Comparison of ENCODE assay signal across 1 cellular context in the genomic region with DNA sequence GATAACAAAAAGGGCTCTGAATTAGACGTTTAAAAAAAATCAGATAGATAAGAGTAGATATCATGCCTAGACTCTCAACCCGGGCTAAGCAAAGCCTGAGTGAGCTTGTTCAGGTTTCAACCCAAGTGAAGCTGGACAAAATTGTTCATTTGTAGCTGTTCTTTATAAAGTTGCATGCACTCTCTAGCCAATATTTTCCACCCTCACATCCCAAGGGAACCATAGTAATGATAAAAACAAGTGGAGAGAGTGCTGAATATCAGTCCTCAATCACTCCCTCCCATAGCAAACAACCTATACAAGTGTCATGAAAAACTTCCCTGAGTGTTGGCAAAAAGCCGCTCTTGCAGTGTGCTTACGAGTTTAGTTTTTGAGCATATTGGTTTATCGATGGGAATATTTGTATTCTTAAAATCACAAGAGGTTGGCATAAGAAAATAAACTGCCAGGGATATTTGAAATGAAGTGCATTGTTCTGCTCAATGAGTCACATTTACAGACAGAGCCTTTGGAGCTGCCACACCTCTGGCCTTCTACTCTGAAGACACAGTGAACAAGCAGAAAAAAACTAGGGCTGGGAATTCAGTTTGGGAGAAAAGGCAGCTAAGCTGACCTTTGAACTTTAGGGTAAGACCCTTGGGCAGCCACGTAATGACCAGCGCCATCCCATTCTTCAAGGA.
TF ChIP-seq lines count a peak whose summit lies in the region.

No MANE protein-coding gene starts in this region.

TF ChIP-seq in HepG2, 621 proteins besides CTCF, POLR2A, EP300 and RAD21:
- TF ChIP-seq DR1 (CRISPR knock-in tag; IDR thresholded peaks at IDR 0.05) (no peak), MIER3 (CRISPR knock-in tag; IDR thresholded peaks at IDR 0.05; ENCODE audit: borderline replicate concordance) (no peak), KDM3A (CRISPR knock-in tag; IDR thresholded peaks at IDR 0.05; ENCODE audit: low read depth) (no peak), ARNTL (CRISPR knock-in tag; IDR thresholded peaks at IDR 0.05) (no peak), ZNF180 (CRISPR knock-in tag; IDR thresholded peaks at IDR 0.05; ENCODE audit: borderline replicate concordance, low read depth) (no peak), XBP1 (CRISPR knock-in tag; IDR thresholded peaks at IDR 0.05) (no peak), HDAC1 (CRISPR knock-in tag; IDR thresholded peaks at IDR 0.05) (no peak), KDM5B (CRISPR knock-in tag; IDR thresholded peaks at IDR 0.05; ENCODE audit: borderline replicate concordance) (no peak), ZFP90 (CRISPR knock-in tag; IDR thresholded peaks at IDR 0.05; ENCODE audit: borderline replicate concordance) (no peak), ZNF44 (CRISPR knock-in tag; IDR thresholded peaks at IDR 0.05) (no peak), RNF2 (conservative IDR thresholded peaks at IDR 0.05; ENCODE audit: low read depth) (no peak)
- TF ChIP-seq, protein P1, sequence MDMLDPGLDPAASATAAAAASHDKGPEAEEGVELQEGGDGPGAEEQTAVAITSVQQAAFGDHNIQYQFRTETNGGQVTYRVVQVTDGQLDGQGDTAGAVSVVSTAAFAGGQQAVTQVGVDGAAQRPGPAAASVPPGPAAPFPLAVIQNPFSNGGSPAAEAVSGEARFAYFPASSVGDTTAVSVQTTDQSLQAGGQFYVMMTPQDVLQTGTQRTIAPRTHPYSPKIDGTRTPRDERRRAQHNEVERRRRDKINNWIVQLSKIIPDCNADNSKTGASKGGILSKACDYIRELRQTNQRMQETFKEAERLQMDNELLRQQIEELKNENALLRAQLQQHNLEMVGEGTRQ (IDR thresholded peaks at IDR 0.05; ENCODE audit: low read depth, low read length): no peak
- TF ChIP-seq, protein P1 (CRISPR knock-in tag; IDR thresholded peaks at IDR 0.05; ENCODE audit: borderline replicate concordance): no peak
- TF ChIP-seq, protein P2, sequence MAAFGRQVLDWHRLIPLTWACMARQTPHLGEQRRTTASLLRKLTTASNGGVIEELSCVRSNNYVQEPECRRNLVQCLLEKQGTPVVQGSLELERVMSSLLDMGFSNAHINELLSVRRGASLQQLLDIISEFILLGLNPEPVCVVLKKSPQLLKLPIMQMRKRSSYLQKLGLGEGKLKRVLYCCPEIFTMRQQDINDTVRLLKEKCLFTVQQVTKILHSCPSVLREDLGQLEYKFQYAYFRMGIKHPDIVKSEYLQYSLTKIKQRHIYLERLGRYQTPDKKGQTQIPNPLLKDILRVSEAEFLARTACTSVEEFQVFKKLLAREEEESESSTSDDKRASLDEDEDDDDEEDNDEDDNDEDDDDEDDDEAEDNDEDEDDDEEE (CRISPR knock-in tag; IDR thresholded peaks at IDR 0.05): no peak
- TF ChIP-seq, protein P3, sequence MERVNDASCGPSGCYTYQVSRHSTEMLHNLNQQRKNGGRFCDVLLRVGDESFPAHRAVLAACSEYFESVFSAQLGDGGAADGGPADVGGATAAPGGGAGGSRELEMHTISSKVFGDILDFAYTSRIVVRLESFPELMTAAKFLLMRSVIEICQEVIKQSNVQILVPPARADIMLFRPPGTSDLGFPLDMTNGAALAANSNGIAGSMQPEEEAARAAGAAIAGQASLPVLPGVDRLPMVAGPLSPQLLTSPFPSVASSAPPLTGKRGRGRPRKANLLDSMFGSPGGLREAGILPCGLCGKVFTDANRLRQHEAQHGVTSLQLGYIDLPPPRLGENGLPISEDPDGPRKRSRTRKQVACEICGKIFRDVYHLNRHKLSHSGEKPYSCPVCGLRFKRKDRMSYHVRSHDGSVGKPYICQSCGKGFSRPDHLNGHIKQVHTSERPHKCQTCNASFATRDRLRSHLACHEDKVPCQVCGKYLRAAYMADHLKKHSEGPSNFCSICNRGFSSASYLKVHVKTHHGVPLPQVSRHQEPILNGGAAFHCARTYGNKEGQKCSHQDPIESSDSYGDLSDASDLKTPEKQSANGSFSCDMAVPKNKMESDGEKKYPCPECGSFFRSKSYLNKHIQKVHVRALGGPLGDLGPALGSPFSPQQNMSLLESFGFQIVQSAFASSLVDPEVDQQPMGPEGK (CRISPR knock-in tag; IDR thresholded peaks at IDR 0.05): no peak
- TF ChIP-seq, protein P4, sequence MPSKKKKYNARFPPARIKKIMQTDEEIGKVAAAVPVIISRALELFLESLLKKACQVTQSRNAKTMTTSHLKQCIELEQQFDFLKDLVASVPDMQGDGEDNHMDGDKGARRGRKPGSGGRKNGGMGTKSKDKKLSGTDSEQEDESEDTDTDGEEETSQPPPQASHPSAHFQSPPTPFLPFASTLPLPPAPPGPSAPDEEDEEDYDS (CRISPR knock-in tag; IDR thresholded peaks at IDR 0.05): no peak
- TF ChIP-seq, protein P5, sequence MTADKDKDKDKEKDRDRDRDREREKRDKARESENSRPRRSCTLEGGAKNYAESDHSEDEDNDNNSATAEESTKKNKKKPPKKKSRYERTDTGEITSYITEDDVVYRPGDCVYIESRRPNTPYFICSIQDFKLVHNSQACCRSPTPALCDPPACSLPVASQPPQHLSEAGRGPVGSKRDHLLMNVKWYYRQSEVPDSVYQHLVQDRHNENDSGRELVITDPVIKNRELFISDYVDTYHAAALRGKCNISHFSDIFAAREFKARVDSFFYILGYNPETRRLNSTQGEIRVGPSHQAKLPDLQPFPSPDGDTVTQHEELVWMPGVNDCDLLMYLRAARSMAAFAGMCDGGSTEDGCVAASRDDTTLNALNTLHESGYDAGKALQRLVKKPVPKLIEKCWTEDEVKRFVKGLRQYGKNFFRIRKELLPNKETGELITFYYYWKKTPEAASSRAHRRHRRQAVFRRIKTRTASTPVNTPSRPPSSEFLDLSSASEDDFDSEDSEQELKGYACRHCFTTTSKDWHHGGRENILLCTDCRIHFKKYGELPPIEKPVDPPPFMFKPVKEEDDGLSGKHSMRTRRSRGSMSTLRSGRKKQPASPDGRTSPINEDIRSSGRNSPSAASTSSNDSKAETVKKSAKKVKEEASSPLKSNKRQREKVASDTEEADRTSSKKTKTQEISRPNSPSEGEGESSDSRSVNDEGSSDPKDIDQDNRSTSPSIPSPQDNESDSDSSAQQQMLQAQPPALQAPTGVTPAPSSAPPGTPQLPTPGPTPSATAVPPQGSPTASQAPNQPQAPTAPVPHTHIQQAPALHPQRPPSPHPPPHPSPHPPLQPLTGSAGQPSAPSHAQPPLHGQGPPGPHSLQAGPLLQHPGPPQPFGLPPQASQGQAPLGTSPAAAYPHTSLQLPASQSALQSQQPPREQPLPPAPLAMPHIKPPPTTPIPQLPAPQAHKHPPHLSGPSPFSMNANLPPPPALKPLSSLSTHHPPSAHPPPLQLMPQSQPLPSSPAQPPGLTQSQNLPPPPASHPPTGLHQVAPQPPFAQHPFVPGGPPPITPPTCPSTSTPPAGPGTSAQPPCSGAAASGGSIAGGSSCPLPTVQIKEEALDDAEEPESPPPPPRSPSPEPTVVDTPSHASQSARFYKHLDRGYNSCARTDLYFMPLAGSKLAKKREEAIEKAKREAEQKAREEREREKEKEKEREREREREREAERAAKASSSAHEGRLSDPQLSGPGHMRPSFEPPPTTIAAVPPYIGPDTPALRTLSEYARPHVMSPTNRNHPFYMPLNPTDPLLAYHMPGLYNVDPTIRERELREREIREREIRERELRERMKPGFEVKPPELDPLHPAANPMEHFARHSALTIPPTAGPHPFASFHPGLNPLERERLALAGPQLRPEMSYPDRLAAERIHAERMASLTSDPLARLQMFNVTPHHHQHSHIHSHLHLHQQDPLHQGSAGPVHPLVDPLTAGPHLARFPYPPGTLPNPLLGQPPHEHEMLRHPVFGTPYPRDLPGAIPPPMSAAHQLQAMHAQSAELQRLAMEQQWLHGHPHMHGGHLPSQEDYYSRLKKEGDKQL (CRISPR knock-in tag; IDR thresholded peaks at IDR 0.05; ENCODE audit: low read depth): no peak
- TF ChIP-seq, protein P6, sequence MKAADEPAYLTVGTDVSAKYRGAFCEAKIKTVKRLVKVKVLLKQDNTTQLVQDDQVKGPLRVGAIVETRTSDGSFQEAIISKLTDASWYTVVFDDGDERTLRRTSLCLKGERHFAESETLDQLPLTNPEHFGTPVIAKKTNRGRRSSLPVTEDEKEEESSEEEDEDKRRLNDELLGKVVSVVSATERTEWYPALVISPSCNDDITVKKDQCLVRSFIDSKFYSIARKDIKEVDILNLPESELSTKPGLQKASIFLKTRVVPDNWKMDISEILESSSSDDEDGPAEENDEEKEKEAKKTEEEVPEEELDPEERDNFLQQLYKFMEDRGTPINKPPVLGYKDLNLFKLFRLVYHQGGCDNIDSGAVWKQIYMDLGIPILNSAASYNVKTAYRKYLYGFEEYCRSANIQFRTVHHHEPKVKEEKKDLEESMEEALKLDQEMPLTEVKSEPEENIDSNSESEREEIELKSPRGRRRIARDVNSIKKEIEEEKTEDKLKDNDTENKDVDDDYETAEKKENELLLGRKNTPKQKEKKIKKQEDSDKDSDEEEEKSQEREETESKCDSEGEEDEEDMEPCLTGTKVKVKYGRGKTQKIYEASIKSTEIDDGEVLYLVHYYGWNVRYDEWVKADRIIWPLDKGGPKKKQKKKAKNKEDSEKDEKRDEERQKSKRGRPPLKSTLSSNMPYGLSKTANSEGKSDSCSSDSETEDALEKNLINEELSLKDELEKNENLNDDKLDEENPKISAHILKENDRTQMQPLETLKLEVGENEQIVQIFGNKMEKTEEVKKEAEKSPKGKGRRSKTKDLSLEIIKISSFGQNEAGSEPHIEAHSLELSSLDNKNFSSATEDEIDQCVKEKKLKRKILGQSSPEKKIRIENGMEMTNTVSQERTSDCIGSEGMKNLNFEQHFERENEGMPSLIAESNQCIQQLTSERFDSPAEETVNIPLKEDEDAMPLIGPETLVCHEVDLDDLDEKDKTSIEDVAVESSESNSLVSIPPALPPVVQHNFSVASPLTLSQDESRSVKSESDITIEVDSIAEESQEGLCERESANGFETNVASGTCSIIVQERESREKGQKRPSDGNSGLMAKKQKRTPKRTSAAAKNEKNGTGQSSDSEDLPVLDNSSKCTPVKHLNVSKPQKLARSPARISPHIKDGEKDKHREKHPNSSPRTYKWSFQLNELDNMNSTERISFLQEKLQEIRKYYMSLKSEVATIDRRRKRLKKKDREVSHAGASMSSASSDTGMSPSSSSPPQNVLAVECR (CRISPR knock-in tag; IDR thresholded peaks at IDR 0.05; ENCODE audit: borderline replicate concordance): no peak
